ENCODE assay signal across 18 cellular contexts in the genomic region with DNA sequence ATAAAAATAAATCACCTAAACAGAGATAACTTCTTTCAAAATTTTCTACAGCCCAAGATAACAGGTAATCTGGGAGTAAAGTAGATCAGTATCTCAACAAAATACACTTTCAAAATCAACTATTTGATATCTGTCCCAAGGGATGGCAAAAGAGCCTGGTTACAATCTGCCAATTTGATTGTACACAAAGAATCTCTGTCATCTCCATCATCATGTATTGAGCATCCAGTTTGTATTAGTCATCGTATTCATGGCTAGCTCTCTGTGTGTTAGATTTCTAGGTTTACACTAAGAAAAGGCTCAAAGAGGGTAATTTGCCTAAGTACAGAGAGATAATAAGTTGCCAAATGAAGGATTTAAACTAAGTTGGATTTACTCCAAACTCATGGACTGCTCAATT.
A peak's percentile ranks its signal among the peaks of the same experiment; 100 is the strongest.
DNase-seq lines count a peak whose midpoint lies in the region; ATAC-seq and TF ChIP-seq lines count a peak whose summit lies in the region.
"Had no signal": no experiment of that assay in that cellular context is flagged by ENCODE, and none has a peak within 500 bp of the region (broad histone marks: within the 10 kb centered on the region; RNA-seq: fewer than 3 reads in every experiment).

No MANE protein-coding gene starts in this region.

- no TSS peak for BruUV-seq in MCF 10A (replicated peaks; lab: Mats Ljungman, UMichigan)

- H3K36me3 Mint-ChIP-seq in MCF 10A (ENCODE audit: insufficient read depth, unreplicated experiment) = no peaks in the 10 kb centered on the region
- no peaks in the 10 kb centered on the region for H3K36me3 Mint-ChIP-seq in chondrocyte (ENCODE audit: low read depth)
- H3K36me3 Mint-ChIP-seq: CD14-positive monocyte; CD4-positive, alpha-beta memory T cell had no signal

- H3K27ac Mint-ChIP-seq in MCF 10A (ENCODE audit: low read depth, unreplicated experiment) (no peak overlapping the region), chondrocyte (ENCODE audit: unreplicated experiment) (no peak overlapping the region)
- H3K27ac Mint-ChIP-seq: CD14-positive monocyte; CD4-positive, alpha-beta memory T cell had no signal

- H3K9me3 Mint-ChIP-seq in MCF 10A (ENCODE audit: unreplicated experiment) (no peaks in the 10 kb centered on the region), chondrocyte (ENCODE audit: low read depth) (peaks cover 5% of the 10 kb centered on the region)

- intact Hi-C loops in MCF 10A (cut with micrococcal nuclease) = no loop called here

- H3K4me3 Mint-ChIP-seq in MCF 10A (ENCODE audit: unreplicated experiment) = no peak overlapping the region
- H3K4me3 Mint-ChIP-seq in chondrocyte (ENCODE audit: unreplicated experiment) = no peak overlapping the region
- H3K4me3 Mint-ChIP-seq: CD14-positive monocyte; CD4-positive, alpha-beta memory T cell had no signal

- H3K27me3 Mint-ChIP-seq in MCF 10A (ENCODE audit: insufficient read depth, unreplicated experiment) (no peaks in the 10 kb centered on the region), chondrocyte (ENCODE audit: low read depth) (no peaks in the 10 kb centered on the region)
- H3K27me3 Mint-ChIP-seq: CD4-positive, alpha-beta memory T cell had no signal

- CTCF ChIA-PET in MCF 10A (lab: Yijun Ruan, JAX) = no interaction called here

- DNase-seq in NCI-H1105 treated with DMSO at 0.1 percent for 48 hours (lab: John Stamatoyannopoulos, UW) (peak; percentile 8), NCI-H1105 (lab: John Stamatoyannopoulos, UW) (no peak), NCI-H1930 (lab: John Stamatoyannopoulos, UW) (peak; percentile 58 to 78), SK-MEL-5 (ENCODE audit: low read depth, low spot score) (peak; percentile 11), MCF 10A (ENCODE audit: unreplicated experiment) (no peak), chondrocyte (ENCODE audit: low spot score) (no peak)
- DNase-seq: Calu3; CD4-positive, alpha-beta memory T cell; DMS 273 treated with DMSO at 0.1 percent for 48 hours; DMS53; DND-41; EL; GM23248; HCEC 1CT had no signal

- in situ Hi-C loops in SK-MEL-5 (cut with HindIII; ENCODE audit: low pct_unique_long_range_greater_than_20kb, low sequenced_read_pairs) = no loop called here

- TF ChIP-seq CTCF in MCF 10A (IDR thresholded peaks at IDR 0.05; ENCODE audit: unreplicated experiment) = no peak
- TF ChIP-seq CTCF in chondrocyte (IDR thresholded peaks at IDR 0.05) = no peak

- POLR2A ChIA-PET in MCF 10A (lab: Yijun Ruan, JAX) = no interaction called here

- H3K4me1 Mint-ChIP-seq in MCF 10A (ENCODE audit: insufficient read depth, unreplicated experiment) (no peaks in the 10 kb centered on the region), chondrocyte (ENCODE audit: low read depth) (no peaks in the 10 kb centered on the region)
- H3K4me1 Mint-ChIP-seq: CD14-positive monocyte; CD4-positive, alpha-beta memory T cell had no signal

- ATAC-seq in GM19395 (IDR thresholded peaks at IDR 0.05; ENCODE audit: unreplicated experiment) = no peak
- ATAC-seq: A549, GM12878 had no signal

Comparison
In these comparisons a context has a peak if more than half of its experiments do, and no peak if none do; other contexts are left out.
1. DNase-seq: peak in NCI-H1105 treated with DMSO at 0.1 percent for 48 hours (single experiment), NCI-H1930 (2 of 2) and SK-MEL-5 (single experiment); none in NCI-H1105 (single experiment), MCF 10A (single experiment) and chondrocyte (single experiment).